1 cellular context compared by ENCODE assay signal in genomic region chr9:35364817-35365585, GRCh38.
A peak's percentile ranks its signal among the peaks of the same experiment; 100 is the strongest.
TF ChIP-seq lines count a peak whose summit lies in the region.

No MANE protein-coding gene starts in this region.

TF ChIP-seq in HepG2, 621 proteins besides CTCF, POLR2A, EP300 and RAD21 (continued from another document):
- TF ChIP-seq SKIL (CRISPR knock-in tag; IDR thresholded peaks at IDR 0.05; ENCODE audit: borderline replicate concordance): no peak
- no peak for TF ChIP-seq ZNF343 (CRISPR knock-in tag; IDR thresholded peaks at IDR 0.05)
- TF ChIP-seq ZNF761 (CRISPR knock-in tag; conservative IDR thresholded peaks at IDR 0.05): 0 out of 2 replicates have a peak, but pooled peaks have one; percentile 35
- TF ChIP-seq SYNCRIP (IDR thresholded peaks at IDR 0.05; ENCODE audit: insufficient read depth, low read depth, low read length): no peak
